Comparison of ENCODE assay signal across 1 cellular context in genomic region chr20:40670251-40670650, GRCh38.
TF ChIP-seq lines count a peak whose summit lies in the region.

No MANE protein-coding gene starts in this region.

TF ChIP-seq in HCT116, 20 proteins besides CTCF, POLR2A, EP300 and RAD21 (continued from another document):
- TF ChIP-seq REST (IDR thresholded peaks at IDR 0.05; ENCODE audit: low read depth) (no peak), CBX3 (IDR thresholded peaks at IDR 0.05; ENCODE audit: low read depth) (no peak), YY1 (IDR thresholded peaks at IDR 0.05; ENCODE audit: extremely low read depth, insufficient replicate concordance, low read depth, low read length) (no peak)
